In the genomic region with DNA sequence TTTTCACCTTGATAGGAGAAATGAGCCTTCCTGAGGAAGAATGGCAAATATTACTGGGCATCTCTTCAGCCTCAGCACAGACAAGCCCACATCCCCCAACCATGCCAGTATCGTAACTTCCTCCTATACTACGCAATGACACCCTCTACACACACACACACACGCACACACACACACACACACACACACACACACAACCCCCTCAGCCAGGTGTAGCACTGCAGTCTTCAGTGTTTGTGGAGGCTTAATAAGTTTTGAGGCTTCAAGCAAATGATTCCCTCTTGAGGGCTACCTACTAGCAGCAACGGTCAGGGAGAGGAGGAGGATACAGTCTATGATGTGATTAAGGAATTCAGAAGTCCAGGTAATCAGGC, we compare ENCODE assay signal across 1 cellular context.
TF ChIP-seq lines count a peak whose summit lies in the region.

No MANE protein-coding gene starts in this region.

TF ChIP-seq in HepG2, 621 proteins besides CTCF, POLR2A, EP300 and RAD21:
- TF ChIP-seq, protein P1, sequence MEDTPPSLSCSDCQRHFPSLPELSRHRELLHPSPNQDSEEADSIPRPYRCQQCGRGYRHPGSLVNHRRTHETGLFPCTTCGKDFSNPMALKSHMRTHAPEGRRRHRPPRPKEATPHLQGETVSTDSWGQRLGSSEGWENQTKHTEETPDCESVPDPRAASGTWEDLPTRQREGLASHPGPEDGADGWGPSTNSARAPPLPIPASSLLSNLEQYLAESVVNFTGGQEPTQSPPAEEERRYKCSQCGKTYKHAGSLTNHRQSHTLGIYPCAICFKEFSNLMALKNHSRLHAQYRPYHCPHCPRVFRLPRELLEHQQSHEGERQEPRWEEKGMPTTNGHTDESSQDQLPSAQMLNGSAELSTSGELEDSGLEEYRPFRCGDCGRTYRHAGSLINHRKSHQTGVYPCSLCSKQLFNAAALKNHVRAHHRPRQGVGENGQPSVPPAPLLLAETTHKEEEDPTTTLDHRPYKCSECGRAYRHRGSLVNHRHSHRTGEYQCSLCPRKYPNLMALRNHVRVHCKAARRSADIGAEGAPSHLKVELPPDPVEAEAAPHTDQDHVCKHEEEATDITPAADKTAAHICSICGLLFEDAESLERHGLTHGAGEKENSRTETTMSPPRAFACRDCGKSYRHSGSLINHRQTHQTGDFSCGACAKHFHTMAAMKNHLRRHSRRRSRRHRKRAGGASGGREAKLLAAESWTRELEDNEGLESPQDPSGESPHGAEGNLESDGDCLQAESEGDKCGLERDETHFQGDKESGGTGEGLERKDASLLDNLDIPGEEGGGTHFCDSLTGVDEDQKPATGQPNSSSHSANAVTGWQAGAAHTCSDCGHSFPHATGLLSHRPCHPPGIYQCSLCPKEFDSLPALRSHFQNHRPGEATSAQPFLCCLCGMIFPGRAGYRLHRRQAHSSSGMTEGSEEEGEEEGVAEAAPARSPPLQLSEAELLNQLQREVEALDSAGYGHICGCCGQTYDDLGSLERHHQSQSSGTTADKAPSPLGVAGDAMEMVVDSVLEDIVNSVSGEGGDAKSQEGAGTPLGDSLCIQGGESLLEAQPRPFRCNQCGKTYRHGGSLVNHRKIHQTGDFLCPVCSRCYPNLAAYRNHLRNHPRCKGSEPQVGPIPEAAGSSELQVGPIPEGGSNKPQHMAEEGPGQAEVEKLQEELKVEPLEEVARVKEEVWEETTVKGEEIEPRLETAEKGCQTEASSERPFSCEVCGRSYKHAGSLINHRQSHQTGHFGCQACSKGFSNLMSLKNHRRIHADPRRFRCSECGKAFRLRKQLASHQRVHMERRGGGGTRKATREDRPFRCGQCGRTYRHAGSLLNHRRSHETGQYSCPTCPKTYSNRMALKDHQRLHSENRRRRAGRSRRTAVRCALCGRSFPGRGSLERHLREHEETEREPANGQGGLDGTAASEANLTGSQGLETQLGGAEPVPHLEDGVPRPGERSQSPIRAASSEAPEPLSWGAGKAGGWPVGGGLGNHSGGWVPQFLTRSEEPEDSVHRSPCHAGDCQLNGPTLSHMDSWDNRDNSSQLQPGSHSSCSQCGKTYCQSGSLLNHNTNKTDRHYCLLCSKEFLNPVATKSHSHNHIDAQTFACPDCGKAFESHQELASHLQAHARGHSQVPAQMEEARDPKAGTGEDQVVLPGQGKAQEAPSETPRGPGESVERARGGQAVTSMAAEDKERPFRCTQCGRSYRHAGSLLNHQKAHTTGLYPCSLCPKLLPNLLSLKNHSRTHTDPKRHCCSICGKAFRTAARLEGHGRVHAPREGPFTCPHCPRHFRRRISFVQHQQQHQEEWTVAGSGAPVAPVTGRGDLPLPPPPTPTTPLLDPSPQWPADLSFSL (CRISPR knock-in tag; IDR thresholded peaks at IDR 0.05): peak; percentile 79
- TF ChIP-seq SUZ12 (IDR thresholded peaks at IDR 0.05; ENCODE audit: low read depth, low read length) (no peak), MEIS2 (CRISPR knock-in tag; IDR thresholded peaks at IDR 0.05) (no peak), JUNB (CRISPR knock-in tag; IDR thresholded peaks at IDR 0.05; ENCODE audit: borderline replicate concordance) (0 out of 2 replicates have a peak, but pooled peaks have one; percentile 18)
